ENCODE assay signal across 1 cellular context in the genomic region with DNA sequence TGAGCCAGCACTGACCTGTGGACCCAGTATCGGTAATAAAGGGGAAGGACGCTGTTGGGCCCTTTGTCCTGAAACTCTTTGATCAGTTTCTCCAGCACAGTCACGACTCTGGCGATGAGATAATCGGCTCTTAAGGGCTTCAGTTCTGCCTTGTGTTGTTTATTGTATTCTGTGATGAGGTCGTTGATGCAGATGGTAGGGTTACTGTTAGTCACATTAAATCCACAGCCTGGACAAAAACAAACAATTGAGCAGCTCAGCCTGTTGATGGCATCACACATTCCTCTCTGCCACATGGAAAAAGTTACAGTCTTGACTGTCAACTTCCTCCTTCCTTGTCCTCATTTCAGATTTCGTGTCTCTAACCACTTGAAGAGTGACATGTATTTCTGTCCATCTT.
TF ChIP-seq lines count a peak whose summit lies in the region.

No MANE protein-coding gene starts in this region.

TF ChIP-seq in K562, 482 proteins besides CTCF, POLR2A, EP300 and RAD21 (continued from another document):
- TF ChIP-seq, protein P1, sequence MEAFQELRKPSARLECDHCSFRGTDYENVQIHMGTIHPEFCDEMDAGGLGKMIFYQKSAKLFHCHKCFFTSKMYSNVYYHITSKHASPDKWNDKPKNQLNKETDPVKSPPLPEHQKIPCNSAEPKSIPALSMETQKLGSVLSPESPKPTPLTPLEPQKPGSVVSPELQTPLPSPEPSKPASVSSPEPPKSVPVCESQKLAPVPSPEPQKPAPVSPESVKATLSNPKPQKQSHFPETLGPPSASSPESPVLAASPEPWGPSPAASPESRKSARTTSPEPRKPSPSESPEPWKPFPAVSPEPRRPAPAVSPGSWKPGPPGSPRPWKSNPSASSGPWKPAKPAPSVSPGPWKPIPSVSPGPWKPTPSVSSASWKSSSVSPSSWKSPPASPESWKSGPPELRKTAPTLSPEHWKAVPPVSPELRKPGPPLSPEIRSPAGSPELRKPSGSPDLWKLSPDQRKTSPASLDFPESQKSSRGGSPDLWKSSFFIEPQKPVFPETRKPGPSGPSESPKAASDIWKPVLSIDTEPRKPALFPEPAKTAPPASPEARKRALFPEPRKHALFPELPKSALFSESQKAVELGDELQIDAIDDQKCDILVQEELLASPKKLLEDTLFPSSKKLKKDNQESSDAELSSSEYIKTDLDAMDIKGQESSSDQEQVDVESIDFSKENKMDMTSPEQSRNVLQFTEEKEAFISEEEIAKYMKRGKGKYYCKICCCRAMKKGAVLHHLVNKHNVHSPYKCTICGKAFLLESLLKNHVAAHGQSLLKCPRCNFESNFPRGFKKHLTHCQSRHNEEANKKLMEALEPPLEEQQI (IDR thresholded peaks at IDR 0.05), result no peak
- no peak for TF ChIP-seq CTBP1 (IDR thresholded peaks at IDR 0.05; ENCODE audit: borderline replicate concordance)
- TF ChIP-seq, protein P2, sequence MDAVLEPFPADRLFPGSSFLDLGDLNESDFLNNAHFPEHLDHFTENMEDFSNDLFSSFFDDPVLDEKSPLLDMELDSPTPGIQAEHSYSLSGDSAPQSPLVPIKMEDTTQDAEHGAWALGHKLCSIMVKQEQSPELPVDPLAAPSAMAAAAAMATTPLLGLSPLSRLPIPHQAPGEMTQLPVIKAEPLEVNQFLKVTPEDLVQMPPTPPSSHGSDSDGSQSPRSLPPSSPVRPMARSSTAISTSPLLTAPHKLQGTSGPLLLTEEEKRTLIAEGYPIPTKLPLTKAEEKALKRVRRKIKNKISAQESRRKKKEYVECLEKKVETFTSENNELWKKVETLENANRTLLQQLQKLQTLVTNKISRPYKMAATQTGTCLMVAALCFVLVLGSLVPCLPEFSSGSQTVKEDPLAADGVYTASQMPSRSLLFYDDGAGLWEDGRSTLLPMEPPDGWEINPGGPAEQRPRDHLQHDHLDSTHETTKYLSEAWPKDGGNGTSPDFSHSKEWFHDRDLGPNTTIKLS (IDR thresholded peaks at IDR 0.05; ENCODE audit: borderline replicate concordance, low read depth), result no peak
- TF ChIP-seq, protein P3, sequence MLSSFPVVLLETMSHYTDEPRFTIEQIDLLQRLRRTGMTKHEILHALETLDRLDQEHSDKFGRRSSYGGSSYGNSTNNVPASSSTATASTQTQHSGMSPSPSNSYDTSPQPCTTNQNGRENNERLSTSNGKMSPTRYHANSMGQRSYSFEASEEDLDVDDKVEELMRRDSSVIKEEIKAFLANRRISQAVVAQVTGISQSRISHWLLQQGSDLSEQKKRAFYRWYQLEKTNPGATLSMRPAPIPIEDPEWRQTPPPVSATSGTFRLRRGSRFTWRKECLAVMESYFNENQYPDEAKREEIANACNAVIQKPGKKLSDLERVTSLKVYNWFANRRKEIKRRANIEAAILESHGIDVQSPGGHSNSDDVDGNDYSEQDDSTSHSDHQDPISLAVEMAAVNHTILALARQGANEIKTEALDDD (IDR thresholded peaks at IDR 0.05), result no peak
- no peak for TF ChIP-seq ZNF79 (CRISPR knock-in tag; IDR thresholded peaks at IDR 0.05; ENCODE audit: low read depth)
